ENCODE assay signal across 8 cellular contexts in genomic region chr19:18408053-18408476, GRCh38. TPM values are rescaled to one million over a fixed set of nuclear protein-coding genes. Genes with fewer than 3 reads are reported as not detected.
A peak's percentile ranks its signal among the peaks of the same experiment; 100 is the strongest.
DNase-seq lines count a peak whose midpoint lies in the region; ATAC-seq and TF ChIP-seq lines count a peak whose summit lies in the region.

No MANE protein-coding gene starts in this region.

- peak overlapping the region; percentile 5 for H3K14ac ChIP-seq in trophoblast cell (ENCODE audit: low read length)

- TF ChIP-seq CTCF in GM20000 (IDR thresholded peaks at IDR 0.05; ENCODE audit: extremely low read depth, missing control alignments) (peak; percentile 16), NB4 (IDR thresholded peaks at IDR 0.05; ENCODE audit: low read depth, low read length) (peak; percentile 70), choroid plexus epithelial cell (conservative IDR thresholded peaks at IDR 0.05; ENCODE audit: low read depth, low read length) (peak; percentile 61)

- no peak for TF ChIP-seq POLR2A in NB4 (IDR thresholded peaks at IDR 0.05; ENCODE audit: extremely low read depth, insufficient read length)

- no peak overlapping the region for H2BK5ac ChIP-seq in trophoblast cell (ENCODE audit: low read depth, low read length, poor library complexity)

- DNase-seq in ELF-1 (ENCODE audit: low read depth, low spot score) (peak; percentile 72), GM20000 (ENCODE audit: low spot score) (peak; percentile 73), NB4 (ENCODE audit: low read depth) (peak; percentile 71), choroid plexus epithelial cell (ENCODE audit: low read depth) (no peak), trophoblast cell (peak; percentile 23 to 53), NCI-H2081 (lab: John Stamatoyannopoulos, UW) (no peak), pons (ENCODE audit: low spot score) (no peak)

- H3K4me1 ChIP-seq in trophoblast cell (ENCODE audit: control insufficient read depth in 1 of 2, insufficient read depth in 2 of 2, low read length in 2 of 2), result no peaks in the 10 kb centered on the region

- no peak overlapping the region for H3K23ac ChIP-seq in trophoblast cell (ENCODE audit: low read length)

- H2BK120ac ChIP-seq in trophoblast cell (ENCODE audit: insufficient read depth, low read length, poor library complexity), result peak overlapping the region; percentile 31

- peak overlapping the region; percentile 93 for H2AK5ac ChIP-seq in trophoblast cell (ENCODE audit: low read length)

- H3K27me3 ChIP-seq in trophoblast cell (ENCODE audit: insufficient read depth, low read length), result no peaks in the 10 kb centered on the region

- H3K79me2 ChIP-seq in trophoblast cell (ENCODE audit: control insufficient read depth, insufficient read depth, low read length, poor library complexity), result no peaks in the 10 kb centered on the region

- H3K79me1 ChIP-seq in trophoblast cell (ENCODE audit: low read length), result peaks cover 1% of the 10 kb centered on the region

- no peak overlapping the region for H2AFZ ChIP-seq in trophoblast cell (ENCODE audit: insufficient read depth, low read length, poor library complexity)

- no peak overlapping the region for H3K18ac ChIP-seq in trophoblast cell (ENCODE audit: low read length)

- no peak overlapping the region for H3K27ac ChIP-seq in trophoblast cell (ENCODE audit: low read depth, low read length)

- H4K91ac ChIP-seq in trophoblast cell (ENCODE audit: low read depth, low read length), result no peak overlapping the region

- peak overlapping the region; percentile 82 for H2BK12ac ChIP-seq in trophoblast cell (ENCODE audit: low read length)

- H4K12ac ChIP-seq in trophoblast cell (ENCODE audit: low read depth, low read length), result no peak overlapping the region

- H4K8ac ChIP-seq in trophoblast cell (ENCODE audit: low read depth, low read length), result peak overlapping the region; percentile 56

- no peak overlapping the region for H3K4ac ChIP-seq in trophoblast cell (ENCODE audit: low read depth, low read length)

- no CpG with 5 or more reads among the region's 10 CpGs for WGBS in trophoblast cell (ENCODE audit: extremely low coverage, insufficient coverage, insufficient read length)

- H3K36me3 ChIP-seq in trophoblast cell (ENCODE audit: control insufficient read depth in 1 of 2, insufficient read depth in 2 of 2, low read length in 2 of 2), result no peaks in the 10 kb centered on the region

- H3K9me3 ChIP-seq in trophoblast cell (ENCODE audit: insufficient read depth, low read depth, low read length), result no peaks in the 10 kb centered on the region

- H3K4me3 ChIP-seq in NB4 (ENCODE audit: low read depth, low read length) (no peak overlapping the region), choroid plexus epithelial cell (ENCODE audit: low read depth, low read length) (no peak overlapping the region), trophoblast cell (ENCODE audit: low read depth, low read length) (no peak overlapping the region)

- no peak overlapping the region for H3K9ac ChIP-seq in trophoblast cell (ENCODE audit: low read length)

- H3K4me2 ChIP-seq in trophoblast cell (ENCODE audit: low read length), result no peak overlapping the region

- no peak for ATAC-seq in HG02840 (IDR thresholded peaks at IDR 0.05; ENCODE audit: low FRiP score, unreplicated experiment)

RNA-seq across cellular contexts. Expression of gene LRRC25, which starts 10.6 kb away (rescaled TPM):
- polyA plus RNA-seq in trophoblast cell (2013), result not detected in 2 replicates

RNA-seq across cellular contexts. Expression of gene SSBP4, which starts 11.1 kb away (rescaled TPM):
- 51.1 and 52.0 TPM in 2 replicates for polyA plus RNA-seq in trophoblast cell (2013)

RNA-seq across cellular contexts. Expression of gene GDF15, which starts 22.1 kb away (rescaled TPM):
- polyA plus RNA-seq in trophoblast cell (2013), result 182 and 198 TPM in 2 replicates

RNA-seq across cellular contexts. Expression of gene ISYNA1, which starts 29.9 kb away (rescaled TPM):
- 476 and 488 TPM in 2 replicates for polyA plus RNA-seq in trophoblast cell (2013)

Comparison
In these comparisons a context has a peak if more than half of its experiments do, and no peak if none do; other contexts are left out.
1. DNase-seq: peak in ELF-1 (single experiment), GM20000 (single experiment), NB4 (single experiment) and trophoblast cell (2 of 2); none in choroid plexus epithelial cell (single experiment), NCI-H2081 (0 of 2) and pons (single experiment).
2. CTCF ChIP-seq: peak in every context shown above with its lines; median percentile 70 in NB4; 61 in choroid plexus epithelial cell; 16 in GM20000.